9 cellular contexts compared by ENCODE assay signal in genomic region chr19:3142292-3142670, GRCh38. TPM values are rescaled to one million over a fixed set of nuclear protein-coding genes. Genes with fewer than 3 reads are reported as not detected.
DNase-seq lines count a peak whose midpoint lies in the region; ATAC-seq and TF ChIP-seq lines count a peak whose summit lies in the region.
"Had no signal": no experiment of that assay in that cellular context is flagged by ENCODE, and none has a peak within 500 bp of the region (broad histone marks: within the 10 kb centered on the region; RNA-seq: fewer than 3 reads in every experiment).

No MANE protein-coding gene starts in this region.

- no peaks in the 10 kb centered on the region for H3K27me3 Mint-ChIP-seq in activated T-cell treated with anti-CD3 and anti-CD28 coated beads, Interleukin-2, amount 50 U/mL, for 4 hours (ENCODE audit: low read depth)
- peaks cover 1% of the 10 kb centered on the region for H3K27me3 Mint-ChIP-seq in endodermal cell (ENCODE audit: insufficient read depth)

- H3K4me3 Mint-ChIP-seq in activated T-cell treated with anti-CD3 and anti-CD28 coated beads, Interleukin-2, amount 50 U/mL, for 4 hours, result no peak overlapping the region
- no peak overlapping the region for H3K4me3 Mint-ChIP-seq in endodermal cell
- H3K4me3 Mint-ChIP-seq: B cell had no signal

- intact Hi-C loops in right cardiac atrium (cut with DNase I), result no loop called here

- H3K27me3 ChIP-seq in right cardiac atrium (ENCODE audit: control insufficient read depth, insufficient read depth) (no peaks in the 10 kb centered on the region), subcutaneous abdominal adipose tissue (ENCODE audit: control insufficient read depth in 5 of 5, insufficient read depth in 4 of 5, low read length in 5 of 5) (peaks cover 0 to 4% (median 0%) of the 10 kb centered on the region in 5 donors), endodermal cell (ENCODE audit: control insufficient read depth, insufficient read depth, low read length, poor library complexity, severe bottlenecking) (no peaks in the 10 kb centered on the region)

- 43% methylated on average over 6 of the region's 6 CpGs for WGBS in right cardiac atrium
- WGBS in endodermal cell (ENCODE audit: insufficient coverage in 1 of 2, insufficient read length in 1 of 2), 2 experiments, result 83 to 89% methylated on average over 4 to 6 of the region's 6 CpGs

- TF ChIP-seq CTCF in GM10266 (IDR thresholded peaks at IDR 0.05; ENCODE audit: control insufficient read depth, insufficient read depth, low read depth, missing control alignments) (no peak), endodermal cell (conservative IDR thresholded peaks at IDR 0.05) (no peak)

- no peak overlapping the region for H3K4me3 ChIP-seq in right cardiac atrium (ENCODE audit: low read length)
- peak overlapping the region in 4 of 5 donors; percentile 17 to 44 (median 36) for H3K4me3 ChIP-seq in subcutaneous abdominal adipose tissue (ENCODE audit: low read depth in 1 of 5, low read length in 5 of 5)
- H3K4me3 ChIP-seq in endodermal cell (ENCODE audit: low read length), result no peak overlapping the region

- H3K9ac ChIP-seq in subcutaneous abdominal adipose tissue (ENCODE audit: low read length in 5 of 5), result peak overlapping the region in 2 of 5 donors; percentile 15 to 41
- no peak overlapping the region for H3K9ac ChIP-seq in endodermal cell (ENCODE audit: extremely low read depth, low read length, poor library complexity, severe bottlenecking)

- H3K36me3 ChIP-seq in subcutaneous abdominal adipose tissue (ENCODE audit: control insufficient read depth in 5 of 5, insufficient read depth in 5 of 5, low read length in 5 of 5) (no peaks in the 10 kb centered on the region), endodermal cell (ENCODE audit: control insufficient read depth, insufficient read depth, low read length) (no peaks in the 10 kb centered on the region)

- H3K27ac Mint-ChIP-seq in endodermal cell, result no peak overlapping the region
- H3K27ac Mint-ChIP-seq: B cell had no signal

- H3K9me3 ChIP-seq in right cardiac atrium (ENCODE audit: control insufficient read depth, low read length) (no peaks in the 10 kb centered on the region), subcutaneous abdominal adipose tissue (ENCODE audit: control insufficient read depth in 5 of 5, low read length in 5 of 5) (no peaks in the 10 kb centered on the region), endodermal cell (ENCODE audit: control insufficient read depth, low read length) (no peaks in the 10 kb centered on the region)

- DNase-seq in activated CD4-positive, alpha-beta T cell treated with anti-CD3 and anti-CD28 coated beads for 4 hours, result peak; percentile 64 to 71
- no peak for DNase-seq in activated CD4-positive, alpha-beta T cell treated with anti-CD3 and anti-CD28 coated beads, Interleukin-2, amount 50 U/mL, for 1 hour
- DNase-seq in activated T-cell treated with anti-CD3 and anti-CD28 coated beads, Interleukin-2, amount 50 U/mL, for 4 hours, result peak; percentile 58
- no peak for DNase-seq in right cardiac atrium
- no peak for DNase-seq in GM10266 (ENCODE audit: extremely low spot score)
- no peak for DNase-seq in endodermal cell
- no peak for DNase-seq in middle frontal gyrus (ENCODE audit: extremely low spot score, low spot score)

- H3K9me3 Mint-ChIP-seq in activated T-cell treated with anti-CD3 and anti-CD28 coated beads, Interleukin-2, amount 50 U/mL, for 4 hours, result peaks cover 6% of the 10 kb centered on the region
- H3K9me3 Mint-ChIP-seq in endodermal cell, result no peaks in the 10 kb centered on the region

- H3K4me1 ChIP-seq in right cardiac atrium (ENCODE audit: control insufficient read depth, insufficient read depth, low read length) (no peaks in the 10 kb centered on the region), subcutaneous abdominal adipose tissue (ENCODE audit: control insufficient read depth in 5 of 5, insufficient read depth in 5 of 5, low read length in 5 of 5) (peaks cover 2 to 33% (median 11%) of the 10 kb centered on the region in 5 donors), endodermal cell (ENCODE audit: control insufficient read depth, insufficient read depth, low read length) (no peaks in the 10 kb centered on the region)

- peak; percentile 79 to 80 for ATAC-seq in activated T-cell treated with anti-CD3 and anti-CD28 coated beads, Interleukin-2, amount 50 U/mL, for 4 hours
- peak; percentile 34 to 75 for ATAC-seq in right cardiac atrium

- no peaks in the 10 kb centered on the region for H3K36me3 Mint-ChIP-seq in activated T-cell treated with anti-CD3 and anti-CD28 coated beads, Interleukin-2, amount 50 U/mL, for 4 hours (ENCODE audit: insufficient read depth)
- no peaks in the 10 kb centered on the region for H3K36me3 Mint-ChIP-seq in endodermal cell (ENCODE audit: low read depth)

- H3K4me1 Mint-ChIP-seq in activated T-cell treated with anti-CD3 and anti-CD28 coated beads, Interleukin-2, amount 50 U/mL, for 4 hours (ENCODE audit: low read depth), result peaks cover 33% of the 10 kb centered on the region
- no peaks in the 10 kb centered on the region for H3K4me1 Mint-ChIP-seq in endodermal cell

- H3K27ac ChIP-seq in right cardiac atrium (ENCODE audit: low read length) (peak overlapping the region; percentile 49), subcutaneous abdominal adipose tissue (ENCODE audit: low read depth, low read length) (peak overlapping the region; percentile 67), endodermal cell (ENCODE audit: low read depth, low read length) (no peak overlapping the region)

RNA-seq across cellular contexts. Expression of gene GNA15, which starts 6.4 kb away (rescaled TPM):
- total RNA-seq in activated T-cell treated with anti-CD3 and anti-CD28 coated beads, Interleukin-2, amount 50 U/mL, for 4 hours, result 10 to 100 TPM in 2 of 3 donors, 1 to 10 TPM in 1; 8.8 to 19.9 (median 11.3) TPM
- 1 to 10 TPM; 1.8 to 2.5 (median 2.1) TPM for total RNA-seq in right cardiac atrium
- 1.00 TPM for polyA plus RNA-seq in right cardiac atrium
- total RNA-seq in endodermal cell, result not detected
- polyA plus RNA-seq in endodermal cell (2013, experiment 1 of 2), result not detected
- polyA plus RNA-seq in endodermal cell (2013, experiment 2 of 2), result not detected

RNA-seq across cellular contexts. Expression of gene S1PR4, which starts 36.3 kb away (rescaled TPM):
- total RNA-seq in activated T-cell treated with anti-CD3 and anti-CD28 coated beads, Interleukin-2, amount 50 U/mL, for 4 hours, result 10 to 100 TPM; 19.4 to 24.5 (median 23.8) TPM
- total RNA-seq in right cardiac atrium (under 1 TPM; 0.33 to 0.96 (median 0.74) TPM), endodermal cell (not detected)
- 0.97 TPM for polyA plus RNA-seq in right cardiac atrium
- not detected for polyA plus RNA-seq in endodermal cell (2013, experiment 1 of 2)
- not detected for polyA plus RNA-seq in endodermal cell (2013, experiment 2 of 2)

RNA-seq across cellular contexts. Expression of gene NCLN, which starts 43.4 kb away (rescaled TPM):
- 100 to 1,000 TPM; 169 to 200 (median 177) TPM for total RNA-seq in activated T-cell treated with anti-CD3 and anti-CD28 coated beads, Interleukin-2, amount 50 U/mL, for 4 hours
- total RNA-seq in right cardiac atrium, result 10 to 100 TPM; 25.8 to 36.6 (median 27.9) TPM
- polyA plus RNA-seq in right cardiac atrium, result 20.3 TPM
- 10 to 100 TPM; 80.6 to 91.2 TPM for total RNA-seq in endodermal cell
- 44.2 TPM for polyA plus RNA-seq in endodermal cell (2013, experiment 1 of 2)
- polyA plus RNA-seq in endodermal cell (2013, experiment 2 of 2), result 49.4 TPM

RNA-seq across cellular contexts. Expression of gene GNA11, which starts 48.1 kb away (rescaled TPM):
- 10 to 100 TPM in 2 of 3 donors, 1 to 10 TPM in 1; 8.0 to 13.5 (median 11.0) TPM for total RNA-seq in activated T-cell treated with anti-CD3 and anti-CD28 coated beads, Interleukin-2, amount 50 U/mL, for 4 hours
- total RNA-seq in right cardiac atrium (10 to 100 TPM; 63.3 to 71.6 (median 69.7) TPM), endodermal cell (10 to 100 TPM; 26.5 to 29.0 TPM)
- polyA plus RNA-seq in right cardiac atrium, result 69.8 TPM
- polyA plus RNA-seq in endodermal cell (2013, experiment 1 of 2), result 21.8 TPM
- 17.4 TPM for polyA plus RNA-seq in endodermal cell (2013, experiment 2 of 2)

Comparison
In these comparisons a context has a peak if more than half of its experiments do, and no peak if none do; other contexts are left out.
1. DNase-seq: peak in activated CD4-positive, alpha-beta T cell treated with anti-CD3 and anti-CD28 coated beads for 4 hours (2 of 2) and activated T-cell treated with anti-CD3 and anti-CD28 coated beads, Interleukin-2, amount 50 U/mL, for 4 hours (single experiment); none in activated CD4-positive, alpha-beta T cell treated with anti-CD3 and anti-CD28 coated beads, Interleukin-2, amount 50 U/mL, for 1 hour (single experiment), right cardiac atrium (0 of 3), GM10266 (single experiment), endodermal cell (single experiment) and middle frontal gyrus (single experiment).
2. H3K4me3 ChIP-seq: peak in subcutaneous abdominal adipose tissue (4 of 5); none in right cardiac atrium (single experiment) and endodermal cell (single experiment).
3. RNA of gene S1PR4, which starts 36.3 kb away (total RNA-seq): 19.4 to 24.5 TPM in activated T-cell treated with anti-CD3 and anti-CD28 coated beads, Interleukin-2, amount 50 U/mL, for 4 hours; 0.33 to 0.96 TPM in right cardiac atrium and not detected in endodermal cell; every median in the first group is over 10 times any median in the second.